Comparison of ENCODE assay signal across 9 cellular contexts in genomic region chr17:19386276-19386863, GRCh38. TPM values are rescaled to one million over a fixed set of nuclear protein-coding genes. Genes with fewer than 3 reads are reported as not detected.
DNase-seq lines count a peak whose midpoint lies in the region; ATAC-seq and TF ChIP-seq lines count a peak whose summit lies in the region.
"Had no signal": no experiment of that assay in that cellular context is flagged by ENCODE, and none has a peak within 500 bp of the region (broad histone marks: within the 10 kb centered on the region; RNA-seq: fewer than 3 reads in every experiment).

No MANE protein-coding gene starts in this region.

- no peaks in the 10 kb centered on the region for H3K4me1 Mint-ChIP-seq in activated T-helper 17 cell treated with anti-CD3 and anti-CD28 coated beads, Interleukin-2, amount 50 U/mL, for 72 hours
- peaks cover 11 to 20% (median 17%) of the 10 kb centered on the region in 4 donors for H3K4me1 Mint-ChIP-seq in naive thymus-derived CD8-positive, alpha-beta T cell

- peak overlapping the region; percentile 81 for H3K4me2 ChIP-seq in IMR-90 (ENCODE audit: low read depth, low read length)

- H3K36me3 Mint-ChIP-seq in activated T-helper 17 cell treated with anti-CD3 and anti-CD28 coated beads, Interleukin-2, amount 50 U/mL, for 72 hours (ENCODE audit: low read depth), result peaks cover 20% of the 10 kb centered on the region
- H3K36me3 Mint-ChIP-seq in naive thymus-derived CD8-positive, alpha-beta T cell, result peaks cover 0 to 12% (median 0%) of the 10 kb centered on the region in 3 donors

- H3K14ac ChIP-seq in IMR-90 (replicated peaks; ENCODE audit: low read depth, low read length), result peak overlapping the region; percentile 93

- no peaks in the 10 kb centered on the region for H3K9me3 ChIP-seq in IMR-90 (ENCODE audit: control insufficient read depth, insufficient read depth, low read length)
- H3K9me3 ChIP-seq in testis, result no peaks in the 10 kb centered on the region
- H3K9me3 ChIP-seq: SJSA1 had no signal

- H2AK9ac ChIP-seq in IMR-90 (replicated peaks; ENCODE audit: low read depth, low read length, poor library complexity), result peak overlapping the region; percentile 98

- POLR2A ChIA-PET in IMR-90 (lab: Charles Lee; ENCODE audit: unreplicated experiment), result interaction anchor here (2.2 kb wide), 1 partner anchor 9 kb away, joined by 12 read pairs; the partner anchor contains the start of gene MAPK7
- POLR2A ChIA-PET in naive thymus-derived CD8-positive, alpha-beta T cell (lab: Charles Lee), result interaction anchor here (0.9 kb wide), 1 partner anchor 9 kb away, joined by 4 read pairs; the partner anchor contains the start of gene MAPK7

- H3K9ac ChIP-seq in IMR-90 (ENCODE audit: low read depth, low read length), result peak overlapping the region; percentile 89

- peak overlapping the region; percentile 66 for H2BK20ac ChIP-seq in IMR-90 (ENCODE audit: low read depth, low read length)

- WGBS in IMR-90 (ENCODE audit: extremely low coverage in 2 of 2, insufficient read length in 1 of 2), 2 experiments, result no CpG with 5 or more reads among the region's 17 CpGs
- WGBS in testis, 2 donors, result 54 to 72% methylated on average over 13 to 17 of the region's 17 CpGs

- peak overlapping the region; percentile 98 for H2BK5ac ChIP-seq in IMR-90 (ENCODE audit: low read depth, low read length, poor library complexity, severe bottlenecking)

- dilution Hi-C loops in IMR-90 (cut with HindIII; ENCODE audit: low sequenced_read_pairs, unreplicated experiment), result no loop called here

- BruUV-seq in IMR-90 (replicated peaks; lab: Mats Ljungman, UMichigan), result no TSS peak

- H2AK5ac ChIP-seq in IMR-90 (ENCODE audit: low read depth, low read length), result peak overlapping the region; percentile 95

- H3K4me3 Mint-ChIP-seq in activated T-helper 17 cell treated with anti-CD3 and anti-CD28 coated beads, Interleukin-2, amount 50 U/mL, for 72 hours, result no peak overlapping the region
- H3K4me3 Mint-ChIP-seq in naive thymus-derived CD8-positive, alpha-beta T cell, result no peak overlapping the region
- H3K4me3 Mint-ChIP-seq: naive B cell had no signal

- CTCF ChIA-PET in IMR-90 (lab: Yijun Ruan, JAX), result interaction anchor here (0.8 to 1.5 kb wide), 2 partner anchors 23 to 60 kb away, joined by 3 to 5 read pairs; no protein-coding TSS in a partner anchor

- no peaks in the 10 kb centered on the region for H3K9me3 Mint-ChIP-seq in activated T-helper 17 cell treated with anti-CD3 and anti-CD28 coated beads, Interleukin-2, amount 50 U/mL, for 72 hours
- no peaks in the 10 kb centered on the region for H3K9me3 Mint-ChIP-seq in naive thymus-derived CD8-positive, alpha-beta T cell
- H3K9me3 Mint-ChIP-seq: naive B cell had no signal

- intact Hi-C loops in IMR-90 (cut with micrococcal nuclease) (loop anchor here (2.0 kb wide), 1 partner anchor 122 kb away; no protein-coding TSS in a partner anchor), testis (cut with DNase I; ENCODE audit: low total_unique reads) (no loop called here)

- DNase-seq in IMR-90, result peak; percentile 92
- peak; percentile 81 for DNase-seq in islet precursor cell
- DNase-seq in testis, result peak; percentile 51
- DNase-seq in DMS53 (lab: John Stamatoyannopoulos, UW), result no peak
- no peak for DNase-seq in naive thymus-derived CD8-positive, alpha-beta T cell
- no peak for DNase-seq in NCI-H1092 (lab: John Stamatoyannopoulos, UW)
- DNase-seq: naive B cell had no signal

- peaks cover 43% of the 10 kb centered on the region for H3K9me1 ChIP-seq in IMR-90 (ENCODE audit: insufficient read depth, low read length)

- H2BK15ac ChIP-seq in IMR-90 (ENCODE audit: low read depth, low read length), result peak overlapping the region; percentile 76; the same call in 1 of the 3 replicates

- peak overlapping the region; percentile 96 for H3K27ac ChIP-seq in IMR-90 (ENCODE audit: insufficient read depth, low read length)
- H3K27ac ChIP-seq in testis, result peak overlapping the region; percentile 79 to 87
- H3K27ac ChIP-seq: SJSA1 had no signal

- no peak for TF ChIP-seq RAD21 in IMR-90 (IDR thresholded peaks at IDR 0.05; ENCODE audit: low read length)

- H2BK120ac ChIP-seq in IMR-90 (ENCODE audit: low read depth, low read length), result peak overlapping the region; percentile 85

- TF ChIP-seq CTCF in IMR-90 (conservative IDR thresholded peaks at IDR 0.05; ENCODE audit: low read depth, low read length) (no peak), testis (IDR thresholded peaks at IDR 0.05) (no peak)

- peak overlapping the region; percentile 91 for H3K4ac ChIP-seq in IMR-90 (ENCODE audit: low read depth, low read length)

- peak overlapping the region; percentile 85 for H2AFZ ChIP-seq in IMR-90 (replicated peaks; ENCODE audit: low read length, poor library complexity)

- peak overlapping the region; percentile 87 for H4K5ac ChIP-seq in IMR-90 (ENCODE audit: low read depth, low read length)

- H3K27me3 ChIP-seq in IMR-90 (ENCODE audit: control insufficient read depth, insufficient read depth, low read length), result no peaks in the 10 kb centered on the region
- no peaks in the 10 kb centered on the region for H3K27me3 ChIP-seq in testis
- H3K27me3 ChIP-seq: SJSA1 had no signal

- H4K8ac ChIP-seq in IMR-90 (ENCODE audit: low read depth in 2 of 2, low read length in 2 of 2), result peak overlapping the region; percentile 29 to 87; a peak in 3 of 4 replicates

- peak overlapping the region; percentile 92 for H3K18ac ChIP-seq in IMR-90 (ENCODE audit: low read depth, low read length)

- H3K79me1 ChIP-seq in IMR-90 (ENCODE audit: low read depth in 1 of 2, low read length in 2 of 2), result peaks cover 13 to 42% of the 10 kb centered on the region in 2 experiments

- H3K27me3 Mint-ChIP-seq in activated T-helper 17 cell treated with anti-CD3 and anti-CD28 coated beads, Interleukin-2, amount 50 U/mL, for 72 hours, result no peaks in the 10 kb centered on the region
- peaks cover 0 to 8% (median 2%) of the 10 kb centered on the region in 5 donors for H3K27me3 Mint-ChIP-seq in naive thymus-derived CD8-positive, alpha-beta T cell

- H3K4me1 ChIP-seq in IMR-90 (ENCODE audit: control insufficient read depth, insufficient read depth, low read length) (peaks cover 52% of the 10 kb centered on the region), testis (peaks cover 64% of the 10 kb centered on the region)

- peak overlapping the region; percentile 70 for H3K56ac ChIP-seq in IMR-90 (ENCODE audit: extremely low read depth, insufficient read depth, low read length)

- no peak overlapping the region for H3K27ac Mint-ChIP-seq in activated T-helper 17 cell treated with anti-CD3 and anti-CD28 coated beads, Interleukin-2, amount 50 U/mL, for 72 hours
- H3K27ac Mint-ChIP-seq in naive thymus-derived CD8-positive, alpha-beta T cell, result no peak overlapping the region
- H3K27ac Mint-ChIP-seq: naive B cell had no signal

- peaks cover 19% of the 10 kb centered on the region for H4K20me1 ChIP-seq in IMR-90 (ENCODE audit: insufficient read depth, low read length)

- ATAC-seq in IMR-90 (ENCODE audit: low read depth), result peak; percentile 51
- peak; percentile 71 for ATAC-seq in activated T-helper 17 cell treated with anti-CD3 and anti-CD28 coated beads, Interleukin-2, amount 50 U/mL, for 72 hours (replicated peaks)
- no peak for ATAC-seq in naive thymus-derived CD8-positive, alpha-beta T cell

- peak overlapping the region; percentile 57 for H3K4me3 ChIP-seq in IMR-90 (ENCODE audit: insufficient read depth, low read depth, low read length)
- no peak overlapping the region for H3K4me3 ChIP-seq in testis
- H3K4me3 ChIP-seq: SJSA1 had no signal

- peak overlapping the region; percentile 95 for H3K23ac ChIP-seq in IMR-90 (ENCODE audit: low read depth, low read length)

- no peak for TF ChIP-seq POLR2A in IMR-90 (IDR thresholded peaks at IDR 0.05; ENCODE audit: low read depth, low read length)
- TF ChIP-seq POLR2A in testis (IDR thresholded peaks at IDR 0.05), result no peak

- in situ Hi-C loops in IMR-90 (cut with MboI; ENCODE audit: low sequenced_read_pairs), result no loop called here

- H4K91ac ChIP-seq in IMR-90 (ENCODE audit: insufficient read depth, low read depth, low read length), result peak overlapping the region; percentile 94

- H3K36me3 ChIP-seq in IMR-90 (ENCODE audit: control insufficient read depth, insufficient read depth, low read length) (peaks cover 38% of the 10 kb centered on the region), testis (ENCODE audit: low read depth, missing control alignments) (no peaks in the 10 kb centered on the region)

RNA-seq across cellular contexts. Expression of gene MFAP4, which starts 0.6 kb away (rescaled TPM):
- 5.0 and 7.0 TPM in 2 replicates for total RNA-seq in IMR-90 (2012; rRNA removed)
- 69.5 and 71.6 TPM in 2 replicates for polyA plus RNA-seq in IMR-90 (2012; rRNA removed)
- polyA plus RNA-seq in IMR-90 (2012; cell fraction: cytosol; rRNA removed), result 64.0 and 103 TPM in 2 replicates
- polyA plus RNA-seq in IMR-90 (2012; cell fraction: nucleus; rRNA removed; ENCODE audit: low replicate concordance), result 30.2 and 36.0 TPM in 2 replicates
- total RNA-seq in activated T-helper 17 cell treated with anti-CD3 and anti-CD28 coated beads, Interleukin-2, amount 50 U/mL, for 72 hours, result not detected
- total RNA-seq in testis, result 10 to 100 TPM; 24.0 to 55.7 TPM
- polyA plus RNA-seq in testis (ENCODE audit: insufficient read depth, low read depth, low replicate concordance), result 108 TPM
- not detected for total RNA-seq in naive thymus-derived CD8-positive, alpha-beta T cell
- not detected for polyA plus RNA-seq in naive thymus-derived CD8-positive, alpha-beta T cell

RNA-seq across cellular contexts. Expression of gene MAPK7, which starts 8.1 kb away (rescaled TPM):
- 6.4 and 9.7 TPM in 2 replicates for total RNA-seq in IMR-90 (2012; rRNA removed)
- 20.7 and 25.4 TPM in 2 replicates for polyA plus RNA-seq in IMR-90 (2012; rRNA removed)
- 31.6 and 31.9 TPM in 2 replicates for polyA plus RNA-seq in IMR-90 (2012; cell fraction: cytosol; rRNA removed)
- 48.2 and 94.1 TPM in 2 replicates for polyA plus RNA-seq in IMR-90 (2012; cell fraction: nucleus; rRNA removed; ENCODE audit: low replicate concordance)
- 10 to 100 TPM; 22.1 to 39.3 TPM for total RNA-seq in activated T-helper 17 cell treated with anti-CD3 and anti-CD28 coated beads, Interleukin-2, amount 50 U/mL, for 72 hours
- 10 to 100 TPM; 49.7 to 65.4 TPM for total RNA-seq in testis
- 54.1 TPM for polyA plus RNA-seq in testis (ENCODE audit: insufficient read depth, low read depth, low replicate concordance)
- 10 to 100 TPM; 21.2 to 22.2 TPM for total RNA-seq in naive thymus-derived CD8-positive, alpha-beta T cell
- 1 to 10 TPM; 2.9 to 7.7 (median 3.1) TPM for polyA plus RNA-seq in naive thymus-derived CD8-positive, alpha-beta T cell

RNA-seq across cellular contexts. Expression of gene B9D1, which starts 23.8 kb away (rescaled TPM):
- total RNA-seq in IMR-90 (2012; rRNA removed) (23.3 and 42.5 TPM in 2 replicates), testis (10 to 100 TPM; 42.1 to 59.9 TPM)
- polyA plus RNA-seq in IMR-90 (2012; rRNA removed) (43.8 and 54.9 TPM in 2 replicates), testis (ENCODE audit: insufficient read depth, low read depth, low replicate concordance) (132 TPM)
- polyA plus RNA-seq in IMR-90 (2012; cell fraction: cytosol; rRNA removed), result 53.7 and 71.4 TPM in 2 replicates
- 30.7 and 46.9 TPM in 2 replicates for polyA plus RNA-seq in IMR-90 (2012; cell fraction: nucleus; rRNA removed; ENCODE audit: low replicate concordance)
- 1 to 10 TPM; 2.8 to 3.4 TPM for total RNA-seq in activated T-helper 17 cell treated with anti-CD3 and anti-CD28 coated beads, Interleukin-2, amount 50 U/mL, for 72 hours
- total RNA-seq in naive thymus-derived CD8-positive, alpha-beta T cell, result 1 to 10 TPM; 1.9 to 3.1 TPM
- 1 to 10 TPM in 1 of 3 donors, under 1 TPM in 2; 0.75 to 1.8 (median 0.91) TPM for polyA plus RNA-seq in naive thymus-derived CD8-positive, alpha-beta T cell

RNA-seq across cellular contexts. Expression of gene RNF112, which starts 24.7 kb away (rescaled TPM):
- total RNA-seq in IMR-90 (2012; rRNA removed) (1.7 and 2.5 TPM in 2 replicates), testis (1 to 10 TPM; 2.1 to 8.1 TPM)
- polyA plus RNA-seq in IMR-90 (2012; rRNA removed) (5.5 and 5.7 TPM in 2 replicates), testis (ENCODE audit: insufficient read depth, low read depth, low replicate concordance) (4.6 TPM)
- 2.2 and 2.8 TPM in 2 replicates for polyA plus RNA-seq in IMR-90 (2012; cell fraction: cytosol; rRNA removed)
- 32.3 and 51.9 TPM in 2 replicates for polyA plus RNA-seq in IMR-90 (2012; cell fraction: nucleus; rRNA removed; ENCODE audit: low replicate concordance)
- 1 to 10 TPM in 1 of 2 donors, under 1 TPM in 1; 0.56 to 3.1 TPM for total RNA-seq in activated T-helper 17 cell treated with anti-CD3 and anti-CD28 coated beads, Interleukin-2, amount 50 U/mL, for 72 hours
- total RNA-seq in naive thymus-derived CD8-positive, alpha-beta T cell, result 1 to 10 TPM; 1.3 to 2.2 TPM
- polyA plus RNA-seq in naive thymus-derived CD8-positive, alpha-beta T cell, result under 1 TPM in 1 of 3 donors, not detected in 2; 0.22 TPM
- total RNA-seq: SJSA1 had no signal

Comparison
In these comparisons a context has a peak if more than half of its experiments do, and no peak if none do; other contexts are left out.
1. ATAC-seq: peak in IMR-90 (single experiment) and activated T-helper 17 cell treated with anti-CD3 and anti-CD28 coated beads, Interleukin-2, amount 50 U/mL, for 72 hours (single experiment); none in naive thymus-derived CD8-positive, alpha-beta T cell (0 of 2).
2. DNase-seq: peak in IMR-90 (single experiment), islet precursor cell (single experiment) and testis (single experiment); none in DMS53 (single experiment), naive thymus-derived CD8-positive, alpha-beta T cell (0 of 10) and NCI-H1092 (single experiment).